8 cellular contexts compared by ENCODE assay signal in genomic region chr14:39265741-39266588, GRCh38. TPM values are rescaled to one million over a fixed set of nuclear protein-coding genes. Genes with fewer than 3 reads are reported as not detected.
A peak's percentile ranks its signal among the peaks of the same experiment; 100 is the strongest.
DNase-seq lines count a peak whose midpoint lies in the region; ATAC-seq and TF ChIP-seq lines count a peak whose summit lies in the region.

No MANE protein-coding gene starts in this region.

- H3K27me3 ChIP-seq in trophoblast cell (ENCODE audit: insufficient read depth, low read length), result no peaks in the 10 kb centered on the region

- peak overlapping the region; percentile 59 for H3K4me3 ChIP-seq in Jurkat, Clone E6-1 (ENCODE audit: low read length)
- peak overlapping the region; percentile 90 for H3K4me3 ChIP-seq in trophoblast cell (ENCODE audit: low read depth, low read length)

- H3K4me1 Mint-ChIP-seq in activated CD8-positive, alpha-beta T cell treated with anti-CD3 and anti-CD28 coated beads for 36 hours (ENCODE audit: low read depth), result peaks cover 36% of the 10 kb centered on the region
- H3K4me1 Mint-ChIP-seq in glutamatergic neuron (ENCODE audit: low read depth, unreplicated experiment), result peaks cover 16% of the 10 kb centered on the region

- H3K79me2 ChIP-seq in trophoblast cell (ENCODE audit: control insufficient read depth, insufficient read depth, low read length, poor library complexity), result peaks cover 14% of the 10 kb centered on the region

- peak overlapping the region; percentile 77 for H3K4me3 Mint-ChIP-seq in activated CD8-positive, alpha-beta T cell treated with anti-CD3 and anti-CD28 coated beads for 36 hours
- H3K4me3 Mint-ChIP-seq in glutamatergic neuron (ENCODE audit: unreplicated experiment), result peak overlapping the region; percentile 87

- no CpG with 5 or more reads among the region's 18 CpGs for WGBS in trophoblast cell (ENCODE audit: extremely low coverage, insufficient coverage, insufficient read length)

- TF ChIP-seq CTCF in activated CD8-positive, alpha-beta T cell treated with anti-CD3 and anti-CD28 coated beads for 36 hours (IDR thresholded peaks at IDR 0.05), result no peak
- TF ChIP-seq CTCF in glutamatergic neuron (IDR thresholded peaks at IDR 0.05; ENCODE audit: partially characterized antibody, unreplicated experiment), result no peak

- peak overlapping the region; percentile 87 for H4K8ac ChIP-seq in trophoblast cell (ENCODE audit: low read depth, low read length)

- H3K23ac ChIP-seq in trophoblast cell (ENCODE audit: low read length), result no peak overlapping the region

- CTCF ChIA-PET in activated CD8-positive, alpha-beta T cell treated with anti-CD3 and anti-CD28 coated beads for 36 hours (lab: Charles Lee), result interaction anchor here (1.1 to 2.0 kb wide), 3 partner anchors 34 to 37 kb away, joined by 4 to 6 read pairs (median 5); no protein-coding TSS in a partner anchor

- peak overlapping the region; percentile 86 for H3K18ac ChIP-seq in trophoblast cell (ENCODE audit: low read length)

- H3K9ac ChIP-seq in trophoblast cell (ENCODE audit: low read length), result peak overlapping the region; percentile 77

- peak overlapping the region; percentile 52 for H3K14ac ChIP-seq in trophoblast cell (ENCODE audit: low read length)

- peak overlapping the region; percentile 32 for H2BK12ac ChIP-seq in trophoblast cell (ENCODE audit: low read length)

- H3K36me3 ChIP-seq in trophoblast cell (ENCODE audit: control insufficient read depth in 1 of 2, insufficient read depth in 2 of 2, low read length in 2 of 2), result peaks cover 0 to 3% of the 10 kb centered on the region in 2 experiments

- H2AK5ac ChIP-seq in trophoblast cell (ENCODE audit: low read length), result no peak overlapping the region

- peak overlapping the region; percentile 90 for H4K91ac ChIP-seq in trophoblast cell (ENCODE audit: low read depth, low read length)

- no peaks in the 10 kb centered on the region for H3K27me3 Mint-ChIP-seq in activated CD8-positive, alpha-beta T cell treated with anti-CD3 and anti-CD28 coated beads for 36 hours
- peaks cover 6% of the 10 kb centered on the region for H3K27me3 Mint-ChIP-seq in glutamatergic neuron (ENCODE audit: unreplicated experiment)

- H4K12ac ChIP-seq in trophoblast cell (ENCODE audit: low read depth, low read length), result peak overlapping the region; percentile 90

- no peaks in the 10 kb centered on the region for H3K9me3 ChIP-seq in trophoblast cell (ENCODE audit: insufficient read depth, low read depth, low read length)

- H2AFZ ChIP-seq in trophoblast cell (ENCODE audit: insufficient read depth, low read length, poor library complexity), result peak overlapping the region; percentile 84

- POLR2A ChIA-PET in activated CD8-positive, alpha-beta T cell treated with anti-CD3 and anti-CD28 coated beads for 36 hours (lab: Charles Lee), result interaction anchor here (0.6 to 2.1 kb wide), 6 partner anchors 9 to 88 kb away, joined by 3 to 10 read pairs (median 4); no protein-coding TSS in a partner anchor

- peaks cover 0 to 5% of the 10 kb centered on the region in 2 experiments for H3K4me1 ChIP-seq in trophoblast cell (ENCODE audit: control insufficient read depth in 1 of 2, insufficient read depth in 2 of 2, low read length in 2 of 2)

- peak overlapping the region; percentile 61 for H2BK120ac ChIP-seq in trophoblast cell (ENCODE audit: insufficient read depth, low read length, poor library complexity)

- H3K27ac Mint-ChIP-seq in activated CD8-positive, alpha-beta T cell treated with anti-CD3 and anti-CD28 coated beads for 36 hours, result peak overlapping the region; percentile 99
- H3K27ac Mint-ChIP-seq in glutamatergic neuron (ENCODE audit: unreplicated experiment), result peak overlapping the region; percentile 86

- DNase-seq in GM03348 (ENCODE audit: low spot score) (peak; percentile 7), glutamatergic neuron (no peak), trophoblast cell (peak in 1 of 2 donors; percentile 90), NCI-H226 (no peak), NCI-H1930 (lab: John Stamatoyannopoulos, UW) (no peak), cortex of kidney (lab: John Stamatoyannopoulos, UW) (no peak)
- DNase-seq in Jurkat, Clone E6-1 (ENCODE audit: low read depth, low spot score), result no peak
- DNase-seq in activated CD8-positive, alpha-beta T cell treated with anti-CD3 and anti-CD28 coated beads for 36 hours, result no peak

- ATAC-seq in activated CD8-positive, alpha-beta T cell treated with anti-CD3 and anti-CD28 coated beads for 36 hours, result peak; percentile 0

- H3K4ac ChIP-seq in trophoblast cell (ENCODE audit: low read depth, low read length), result peak overlapping the region; percentile 65

- peaks cover 4% of the 10 kb centered on the region for H3K36me3 Mint-ChIP-seq in activated CD8-positive, alpha-beta T cell treated with anti-CD3 and anti-CD28 coated beads for 36 hours (ENCODE audit: low read depth)
- peaks cover under 1% of the 10 kb centered on the region for H3K36me3 Mint-ChIP-seq in glutamatergic neuron (ENCODE audit: unreplicated experiment)

- H3K9me3 Mint-ChIP-seq in activated CD8-positive, alpha-beta T cell treated with anti-CD3 and anti-CD28 coated beads for 36 hours, result peaks cover 2% of the 10 kb centered on the region
- H3K9me3 Mint-ChIP-seq in glutamatergic neuron (ENCODE audit: unreplicated experiment), result peaks cover 14% of the 10 kb centered on the region

- peak overlapping the region; percentile 87 for H2BK5ac ChIP-seq in trophoblast cell (ENCODE audit: low read depth, low read length, poor library complexity)

- H3K27ac ChIP-seq in trophoblast cell (ENCODE audit: low read depth, low read length), result peak overlapping the region; percentile 95

- peak overlapping the region; percentile 66 for H3K4me2 ChIP-seq in trophoblast cell (ENCODE audit: low read length)

- intact Hi-C loops in activated CD8-positive, alpha-beta T cell treated with anti-CD3 and anti-CD28 coated beads for 36 hours (cut with micrococcal nuclease), result loop anchor here (2.0 to 10.0 kb wide), 3 partner anchors 37 to 166 kb away; partner anchors contain the start of genes FBXO33, PNN and TRAPPC6B

- H3K79me1 ChIP-seq in trophoblast cell (ENCODE audit: low read length), result peaks cover 16% of the 10 kb centered on the region

RNA-seq across cellular contexts. Expression of gene MIA2, which starts 32.2 kb away (rescaled TPM):
- polyA plus RNA-seq in Jurkat, Clone E6-1 (2012; ENCODE audit: insufficient read depth, insufficient read length), result 16.6 TPM
- 10 to 100 TPM; 17.6 to 18.3 TPM for total RNA-seq in activated CD8-positive, alpha-beta T cell treated with anti-CD3 and anti-CD28 coated beads for 36 hours
- 9.7 TPM for total RNA-seq in glutamatergic neuron (ENCODE audit: unreplicated experiment)
- 20.3 and 22.2 TPM in 2 replicates for polyA plus RNA-seq in trophoblast cell (2013)
